In the genomic region with DNA sequence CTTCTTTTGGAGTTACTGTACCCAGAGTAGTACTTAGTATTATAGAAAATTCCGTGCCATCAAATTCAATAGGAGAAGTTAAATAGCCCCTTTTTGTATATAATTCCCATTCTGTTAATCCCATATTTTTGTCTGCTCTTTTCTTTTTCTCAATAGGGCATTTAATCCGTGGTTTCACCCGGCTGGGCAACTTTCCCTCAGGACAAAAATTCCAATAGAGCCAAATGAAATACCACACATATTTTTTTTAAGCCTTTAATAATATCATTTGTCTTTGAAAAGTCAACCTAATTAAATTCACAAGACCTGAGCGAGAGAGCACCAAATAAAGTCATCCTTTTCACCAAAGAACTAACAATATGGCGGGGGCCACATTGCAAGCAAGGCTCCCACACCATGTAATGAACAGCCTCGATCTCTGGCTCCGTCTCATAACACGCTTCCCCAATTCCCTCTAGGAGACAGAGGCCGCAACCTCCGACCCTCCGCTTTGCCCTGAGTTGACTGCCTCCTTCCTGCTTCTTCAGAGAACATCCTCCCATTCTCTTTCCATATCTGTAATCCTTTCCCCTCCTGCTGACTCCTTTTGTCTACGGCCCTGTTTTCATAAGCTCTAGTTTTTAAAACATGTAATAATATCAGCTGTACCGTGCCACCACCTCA, we compare ENCODE assay signal across 15 cellular contexts. TPM values are rescaled to one million over a fixed set of nuclear protein-coding genes. Genes with fewer than 3 reads are reported as not detected.
DNase-seq lines count a peak whose midpoint lies in the region; ATAC-seq, FAIRE-seq and TF ChIP-seq lines count a peak whose summit lies in the region.
"Had no signal": no experiment of that assay in that cellular context is flagged by ENCODE, and none has a peak within 500 bp of the region (broad histone marks: within the 10 kb centered on the region; RNA-seq: fewer than 3 reads in every experiment).

No MANE protein-coding gene starts in this region.

- no peak overlapping the region for H3K4me2 ChIP-seq in GM12878 (ENCODE audit: control insufficient read depth, insufficient read depth)
- peak overlapping the region; percentile 35 for H3K4me2 ChIP-seq in keratinocyte (ENCODE audit: control insufficient read depth, extremely low read depth, insufficient read depth, low read depth, low read length)
- H3K4me2 ChIP-seq: SK-N-SH had no signal

- POLR2A ChIA-PET in GM12878 (lab: Charles Lee): interaction anchor here (2.1 kb wide), 1 partner anchor 14 kb away, joined by 5 read pairs; a partner anchor contains a TSS

- no peak for TF ChIP-seq RAD21 in GM12878 (IDR thresholded peaks at IDR 0.05; ENCODE audit: insufficient read depth, low read depth, low read length)

- FAIRE-seq in GM12878 (lab: Jason Lieb, UNC) (no peak), keratinocyte (lab: Jason Lieb, UNC) (no peak)

- no peak overlapping the region for H3K4me3 Mint-ChIP-seq in progenitor cell of endocrine pancreas (ENCODE audit: low read depth)
- H3K4me3 Mint-ChIP-seq: activated naive CD4-positive, alpha-beta T cell treated with anti-CD3 and anti-CD28 coated beads for 36 hours; CD4-positive, alpha-beta memory T cell had no signal

- SMC1A ChIA-PET in GM12878 (lab: Charles Lee; ENCODE audit: uncharacterized antibody, unreplicated experiment): interaction anchor here (1.1 to 2.5 kb wide), 4 partner anchors 8 to 27 kb away, joined by 3 to 27 read pairs (median 10); a partner anchor contains a TSS

- no peak for TF ChIP-seq EP300 in GM12878 (IDR thresholded peaks at IDR 0.05; ENCODE audit: borderline replicate concordance in 1 of 2, control insufficient read depth in 1 of 2, low read depth in 2 of 2, low read length in 2 of 2)

- H3K9me3 ChIP-seq in HUES48 (ENCODE audit: control insufficient read depth, insufficient read depth, low read length) (no peaks in the 10 kb centered on the region), GM12878 (replicated peaks; ENCODE audit: control insufficient read depth, insufficient read depth, low read length) (no peaks in the 10 kb centered on the region), keratinocyte (ENCODE audit: control insufficient read depth, low read depth, low read length) (no peaks in the 10 kb centered on the region)
- H3K9me3 ChIP-seq: esophagus squamous epithelium, SK-N-SH, spleen, suprapubic skin had no signal

- H4K20me1 ChIP-seq in GM12878 (ENCODE audit: control insufficient read depth, insufficient read depth): no peaks in the 10 kb centered on the region
- H4K20me1 ChIP-seq in keratinocyte (ENCODE audit: control insufficient read depth, extremely low read depth, insufficient read depth, low read length): no peaks in the 10 kb centered on the region

- TF ChIP-seq POLR2A in GM12878 (IDR thresholded peaks at IDR 0.05; ENCODE audit: low read depth, low read length): no peak
- TF ChIP-seq POLR2A in GM18505 (IDR thresholded peaks at IDR 0.05; ENCODE audit: borderline replicate concordance, extremely low read depth, insufficient read depth, insufficient read length): no peak

- no peak for DNase-seq in GM12878 (ENCODE audit: low read depth, low spot score)
- no peak for DNase-seq in keratinocyte (ENCODE audit: low read depth, low spot score)
- no peak for DNase-seq in progenitor cell of endocrine pancreas (ENCODE audit: low spot score, unreplicated experiment)
- DNase-seq in NCI-H187 treated with DMSO at 0.1 percent for 48 hours (lab: John Stamatoyannopoulos, UW): no peak
- DNase-seq in GM10266 (ENCODE audit: extremely low spot score): no peak
- no peak for DNase-seq in KBM-7
- DNase-seq: activated naive CD4-positive, alpha-beta T cell treated with anti-CD3 and anti-CD28 coated beads for 36 hours; CD4-positive, alpha-beta memory T cell; esophagus squamous epithelium; Kasumi-1; SK-N-SH; spleen had no signal

- H3K36me3 Mint-ChIP-seq in progenitor cell of endocrine pancreas (ENCODE audit: insufficient read depth): peaks cover 24% of the 10 kb centered on the region
- H3K36me3 Mint-ChIP-seq: CD4-positive, alpha-beta memory T cell had no signal

- peak overlapping the region; percentile 60 for H3K27ac Mint-ChIP-seq in progenitor cell of endocrine pancreas
- H3K27ac Mint-ChIP-seq: activated naive CD4-positive, alpha-beta T cell treated with anti-CD3 and anti-CD28 coated beads for 36 hours had no signal

- RAD21 ChIA-PET in GM12878 (lab: Charles Lee; ENCODE audit: unreplicated experiment): interaction anchor here (1.6 kb wide), 1 partner anchor 56 kb away, joined by 5 read pairs; no protein-coding TSS in a partner anchor

- TSS peak; percentile 14 for BruUV-seq in GM12878 (replicated peaks; lab: Mats Ljungman, UMichigan)

- H3K79me2 ChIP-seq in GM12878 (ENCODE audit: control insufficient read depth, insufficient read depth, low read length) (no peaks in the 10 kb centered on the region), keratinocyte (ENCODE audit: control insufficient read depth, insufficient read depth, low read length) (peaks cover 38% of the 10 kb centered on the region)

- H3K4me3 ChIP-seq in HUES48 (ENCODE audit: low read depth, low read length) (peak overlapping the region; percentile 53), GM12878 (no peak overlapping the region), keratinocyte (ENCODE audit: control insufficient read depth in 2 of 3, extremely low read depth in 1 of 3, insufficient read depth in 2 of 3, low read depth in 1 of 3, low read length in 3 of 3) (no peak overlapping the region)
- H3K4me3 ChIP-seq: spleen had no signal

- CTCF ChIA-PET in GM12878 (lab: Yijun Ruan, JAX): interaction anchor here (1.6 to 2.9 kb wide), 2 partner anchors 12 to 36 kb away, joined by 4 to 19 read pairs; a partner anchor contains a TSS

- intact Hi-C loops in GM12878 (cut with micrococcal nuclease; ENCODE audit: unreplicated experiment): no loop called here

- peaks cover 3% of the 10 kb centered on the region for H3K9me3 Mint-ChIP-seq in progenitor cell of endocrine pancreas (ENCODE audit: low read depth)
- H3K9me3 Mint-ChIP-seq: activated naive CD4-positive, alpha-beta T cell treated with anti-CD3 and anti-CD28 coated beads for 36 hours; CD4-positive, alpha-beta memory T cell had no signal

- H3K9me1 ChIP-seq in keratinocyte (ENCODE audit: control insufficient read depth, extremely low read depth, insufficient read depth, low read length): no peaks in the 10 kb centered on the region

- H3K36me3 ChIP-seq in HUES48 (ENCODE audit: control insufficient read depth, insufficient read depth, low read length) (no peaks in the 10 kb centered on the region), GM12878 (ENCODE audit: control insufficient read depth in 2 of 2, insufficient read depth in 2 of 2, low read length in 1 of 2) (no peaks in the 10 kb centered on the region; a peak in 1 of 4 replicates), keratinocyte (ENCODE audit: control insufficient read depth in 2 of 2, extremely low read depth in 1 of 2, insufficient read depth in 2 of 2, low read length in 2 of 2) (peaks cover 2 to 4% of the 10 kb centered on the region in 2 experiments)
- H3K36me3 ChIP-seq: spleen, suprapubic skin had no signal

- H3K27ac ChIP-seq in HUES48 (ENCODE audit: low read depth, low read length) (peak overlapping the region; percentile 82), GM12878 (ENCODE audit: control insufficient read depth, insufficient read depth) (no peak overlapping the region), keratinocyte (ENCODE audit: control insufficient read depth, insufficient read depth, low read length) (peak overlapping the region; percentile 24)
- H3K27ac ChIP-seq: esophagus squamous epithelium, spleen, suprapubic skin had no signal

- H3K9ac ChIP-seq in HUES48 (ENCODE audit: low read depth, low read length): peak overlapping the region; percentile 76; the same call in 1 of the 2 replicates
- H3K9ac ChIP-seq in GM12878 (ENCODE audit: control insufficient read depth, insufficient read depth, low read length): no peak overlapping the region
- no peak overlapping the region for H3K9ac ChIP-seq in keratinocyte (ENCODE audit: control insufficient read depth, extremely low read depth, insufficient read depth, low read length)
- H3K9ac ChIP-seq: SK-N-SH had no signal

- H2AFZ ChIP-seq in GM12878 (ENCODE audit: control insufficient read depth, low read depth, low read length) (no peak overlapping the region), keratinocyte (ENCODE audit: control insufficient read depth, low read length) (no peak overlapping the region)

- TF ChIP-seq CTCF in GM12878 (IDR thresholded peaks at IDR 0.05 in 2 of 3, conservative IDR thresholded peaks at IDR 0.05 in 1 of 3; ENCODE audit: control insufficient read depth in 2 of 3, extremely low read depth in 1 of 3, insufficient read depth in 1 of 3, low read depth in 3 of 3, low read length in 3 of 3): no peak
- TF ChIP-seq CTCF in keratinocyte (optimal IDR thresholded peaks at IDR 0.05 in 1 of 3, IDR thresholded peaks at IDR 0.05 in 1 of 3, conservative IDR thresholded peaks at IDR 0.05 in 1 of 3; ENCODE audit: extremely low read depth in 1 of 3, insufficient read depth in 2 of 3, low read length in 3 of 3): no peak
- TF ChIP-seq CTCF in progenitor cell of endocrine pancreas (IDR thresholded peaks at IDR 0.05; ENCODE audit: unreplicated experiment): no peak
- TF ChIP-seq CTCF in GM10266 (IDR thresholded peaks at IDR 0.05; ENCODE audit: control insufficient read depth, insufficient read depth, low read depth, missing control alignments): no peak

- dilution Hi-C loops in keratinocyte (cut with MboI; ENCODE audit: extremely low pct_ligation_motif_present, low sequenced_read_pairs): no loop called here

- 56% methylated on average over 13 of the region's 13 CpGs for WGBS in GM12878 (ENCODE audit: insufficient coverage, insufficient replicate concordance, low lambda C conversion rate, missing lambda C conversion rate)

- H3K4me1 ChIP-seq in HUES48 (ENCODE audit: control insufficient read depth, insufficient read depth, low read length) (peaks cover 44% of the 10 kb centered on the region), GM12878 (ENCODE audit: control insufficient read depth, insufficient read depth, low read length) (no peaks in the 10 kb centered on the region), keratinocyte (ENCODE audit: control insufficient read depth, extremely low read depth, insufficient read depth, low read length) (peaks cover 35% of the 10 kb centered on the region)
- H3K4me1 ChIP-seq: spleen, suprapubic skin had no signal

- ATAC-seq in GM12878 (no peak), GM18505 (IDR thresholded peaks at IDR 0.05; ENCODE audit: unreplicated experiment) (no peak)

- in situ Hi-C loops in GM12878 (cut with MboI) (no loop called here), KBM-7 (cut with MboI; ENCODE audit: low pct_unique_long_range_greater_than_20kb, low sequenced_read_pairs) (no loop called here)

- H3K27me3 ChIP-seq in HUES48 (ENCODE audit: control insufficient read depth, insufficient read depth, low read length) (no peaks in the 10 kb centered on the region), GM12878 (replicated peaks in 1 of 2; ENCODE audit: control insufficient read depth in 2 of 2, insufficient read depth in 2 of 2, low read length in 1 of 2) (no peaks in the 10 kb centered on the region; a peak in 1 of 4 replicates), keratinocyte (ENCODE audit: control insufficient read depth, extremely low read depth, insufficient read depth, low read length) (no peaks in the 10 kb centered on the region)
- H3K27me3 ChIP-seq: esophagus squamous epithelium, spleen, suprapubic skin had no signal

- H3K4me1 Mint-ChIP-seq in progenitor cell of endocrine pancreas (ENCODE audit: low read depth): peaks cover 36% of the 10 kb centered on the region
- H3K4me1 Mint-ChIP-seq: CD4-positive, alpha-beta memory T cell had no signal

- no peaks in the 10 kb centered on the region for H3K27me3 Mint-ChIP-seq in progenitor cell of endocrine pancreas

RNA-seq across cellular contexts. Expression of a gene that starts 13.6 kb away (rescaled TPM):
- 39.6 and 44.5 TPM in 2 replicates for total RNA-seq in GM12878 (2013; cell fraction: nucleolus; rRNA removed)
- 0.56 and 2.0 TPM in 2 replicates for total RNA-seq in GM12878 (2014; rRNA removed)
- total RNA-seq in GM12878 (2014; rRNA removed; fragmentation: Illumina TruSeq; extraction: Trizol): 0.64 and 0.67 TPM in 2 replicates
- 1.2 and 2.7 TPM in 2 replicates for total RNA-seq in GM12878 (2021)
- polyA plus RNA-seq in GM12878 (2011; ENCODE audit: low read depth): 0.04 TPM
- polyA plus RNA-seq in GM12878 (2011; rRNA removed): 10.3 and 14.1 TPM in 2 replicates
- 7.1 and 10.2 TPM in 2 replicates for polyA plus RNA-seq in GM12878 (2011; cell fraction: cytosol; rRNA removed)
- 28.6 and 29.1 TPM in 2 replicates for polyA plus RNA-seq in GM12878 (2011; cell fraction: nucleus; rRNA removed)
- polyA plus RNA-seq in GM12878 (2012): 0.10 and 0.11 TPM in 2 replicates
- polyA plus RNA-seq in GM12878 (2014; fragmentation: Illumina TruSeq; extraction: Trizol): 0.35 and 1.1 TPM in 2 replicates
- under 1 TPM; 0.26 to 0.66 TPM for polyA plus RNA-seq in GM12878 (2014; fragmentation: Nextera tagmentation; extraction: Ambion mirVana)
- polyA plus RNA-seq in GM12878 (2014; rRNA removed): 0.67 and 0.72 TPM in 2 replicates
- 1 to 10 TPM; 1.6 TPM for polyA plus RNA-seq in GM12878 (2016; fragmentation: Nextera tagmentation; extraction: Ambion mirVana)
- 49.2 and 80.0 TPM in 2 replicates for polyA minus RNA-seq in GM12878 (2011; rRNA and poly(A)+ RNA removed)
- 22.2 and 29.9 TPM in 2 replicates for polyA minus RNA-seq in GM12878 (2011; cell fraction: cytosol; rRNA and poly(A)+ RNA removed)
- polyA minus RNA-seq in GM12878 (2011; cell fraction: nucleus; rRNA and poly(A)+ RNA removed): 38.2 and 59.5 TPM in 2 replicates
- 8.5 to 28.1 TPM (median 11.8 TPM) in 3 replicates for polyA plus RNA-seq in keratinocyte
- 7.0 TPM for polyA plus RNA-seq in keratinocyte (2011; ENCODE audit: low read depth)
- polyA plus RNA-seq in keratinocyte (2011; cell fraction: cytosol; rRNA removed): 10.9 and 11.5 TPM in 2 replicates
- 41.8 and 45.0 TPM in 2 replicates for polyA plus RNA-seq in keratinocyte (2011; cell fraction: nucleus; rRNA removed)
- 14.3 and 18.7 TPM in 2 replicates for polyA plus RNA-seq in keratinocyte (2012; ENCODE audit: low replicate concordance)
- 46.0 to 90.2 TPM (median 66.3 TPM) in 3 replicates for polyA minus RNA-seq in keratinocyte
- 22.4 TPM for polyA minus RNA-seq in keratinocyte (2011; cell fraction: cytosol; rRNA and poly(A)+ RNA removed)
- 45.9 and 95.6 TPM in 2 replicates for polyA minus RNA-seq in keratinocyte (2011; cell fraction: nucleus; rRNA and poly(A)+ RNA removed)
- total RNA-seq in progenitor cell of endocrine pancreas: 79.0 and 86.5 TPM in 2 replicates
- polyA plus RNA-seq: CD4-positive, alpha-beta memory T cell had no signal
